20 cellular contexts compared by ENCODE assay signal in genomic region chr6:106882601-106883518, GRCh38.
A peak's percentile ranks its signal among the peaks of the same experiment; 100 is the strongest.
DNase-seq lines count a peak whose midpoint lies in the region; ATAC-seq and TF ChIP-seq lines count a peak whose summit lies in the region.
"Had no signal": no experiment of that assay in that cellular context is flagged by ENCODE, and none has a peak within 500 bp of the region (broad histone marks: within the 10 kb centered on the region; RNA-seq: fewer than 3 reads in every experiment).

No MANE protein-coding gene starts in this region.

- H3K4me3 Mint-ChIP-seq in osteocyte (ENCODE audit: unreplicated experiment), result no peak overlapping the region
- H3K4me3 Mint-ChIP-seq: activated CD8-positive, alpha-beta T cell treated with anti-CD3 and anti-CD28 coated beads, Interleukin-2, amount 10 ng/mL, durations not matched to agents 7 days and 5 days; activated T-cell treated with anti-CD3 and anti-CD28 coated beads, Interleukin-2, amount 50 U/mL, for 24 hours; B cell; naive thymus-derived CD4-positive, alpha-beta T cell had no signal

- no peaks in the 10 kb centered on the region for H3K9me3 Mint-ChIP-seq in osteocyte (ENCODE audit: unreplicated experiment)
- H3K9me3 Mint-ChIP-seq: activated T-cell treated with anti-CD3 and anti-CD28 coated beads, Interleukin-2, amount 50 U/mL, for 24 hours had no signal

- H3K36me3 Mint-ChIP-seq in osteocyte (ENCODE audit: unreplicated experiment), result no peaks in the 10 kb centered on the region
- H3K36me3 Mint-ChIP-seq: naive thymus-derived CD4-positive, alpha-beta T cell had no signal

- no peak for ATAC-seq in GM21528 (IDR thresholded peaks at IDR 0.05; ENCODE audit: low FRiP score, unreplicated experiment)
- ATAC-seq: activated CD8-positive, alpha-beta T cell treated with anti-CD3 and anti-CD28 coated beads, Interleukin-2, amount 10 ng/mL, durations not matched to agents 7 days and 5 days; naive thymus-derived CD4-positive, alpha-beta T cell; stimulated activated naive CD8-positive, alpha-beta T cell treated with anti-CD3 and anti-CD28 coated beads, Interleukin-15, Interleukin-2, amounts not matched to agents 100 U/mL and 50 U/mL, for 24 hours had no signal

- H3K27me3 Mint-ChIP-seq in osteocyte (ENCODE audit: unreplicated experiment), result no peaks in the 10 kb centered on the region
- H3K27me3 Mint-ChIP-seq: B cell had no signal

- H3K27ac Mint-ChIP-seq in osteocyte (ENCODE audit: unreplicated experiment), result no peak overlapping the region
- H3K27ac Mint-ChIP-seq: activated CD8-positive, alpha-beta T cell treated with anti-CD3 and anti-CD28 coated beads, Interleukin-2, amount 10 ng/mL, durations not matched to agents 7 days and 5 days; activated T-cell treated with anti-CD3 and anti-CD28 coated beads, Interleukin-2, amount 50 U/mL, for 24 hours; B cell; naive thymus-derived CD4-positive, alpha-beta T cell had no signal

- DNase-seq in DMS53 (lab: John Stamatoyannopoulos, UW) (peak; percentile 24), DMS53 treated with DMSO at 0.1 percent for 48 hours (lab: John Stamatoyannopoulos, UW; ENCODE audit: unreplicated experiment) (no peak), NCI-H2029 (lab: John Stamatoyannopoulos, UW) (peak; percentile 59), epithelial cell of prostate (ENCODE audit: low read depth, low spot score) (no peak), osteocyte (ENCODE audit: extremely low spot score, unreplicated experiment) (peak; percentile 11), ecto neural progenitor cell (ENCODE audit: low spot score) (no peak), kidney glomerular epithelial cell (lab: John Stamatoyannopoulos, UW) (no peak)
- DNase-seq: 8988T; activated CD8-positive, alpha-beta T cell treated with anti-CD3 and anti-CD28 coated beads, Interleukin-2, amount 10 ng/mL, durations not matched to agents 7 days and 5 days; activated naive CD4-positive, alpha-beta T cell treated with anti-CD3 and anti-CD28 coated beads, Interleukin-2, amount 50 U/mL, for 16 hours; activated T-cell treated with anti-CD3 and anti-CD28 coated beads, Interleukin-2, amount 50 U/mL, for 24 hours; COR-L47; naive thymus-derived CD4-positive, alpha-beta T cell; posterior cingulate gyrus; SJCRH30; stimulated activated naive CD8-positive, alpha-beta T cell treated with anti-CD3 and anti-CD28 coated beads, Interleukin-15, Interleukin-2, amounts not matched to agents 100 U/mL and 50 U/mL, for 24 hours; T-helper 2 cell had no signal

- no peak for TF ChIP-seq CTCF in osteocyte (IDR thresholded peaks at IDR 0.05)

- H3K4me1 Mint-ChIP-seq in osteocyte (ENCODE audit: unreplicated experiment), result no peaks in the 10 kb centered on the region
- H3K4me1 Mint-ChIP-seq: B cell; naive thymus-derived CD4-positive, alpha-beta T cell had no signal

- H3K27ac ChIP-seq in epithelial cell of prostate, result peak overlapping the region; percentile 58
- H3K27ac ChIP-seq: ascending aorta, SJCRH30 had no signal

Comparison
In these comparisons a context has a peak if more than half of its experiments do, and no peak if none do; other contexts are left out.
1. DNase-seq: peak in DMS53 (single experiment), NCI-H2029 (single experiment) and osteocyte (single experiment); none in DMS53 treated with DMSO at 0.1 percent for 48 hours (single experiment), epithelial cell of prostate (single experiment), ecto neural progenitor cell (single experiment) and kidney glomerular epithelial cell (single experiment).